ENCODE assay signal across 27 cellular contexts in genomic region chr4:60590116-60590515, GRCh38.
"Had no signal": no experiment of that assay in that cellular context is flagged by ENCODE, and none has a peak within 500 bp of the region (broad histone marks: within the 10 kb centered on the region; RNA-seq: fewer than 3 reads in every experiment).

No MANE protein-coding gene starts in this region.

- DNase-seq: stimulated activated CD4-positive, alpha-beta T cell treated with anti-CD3 and anti-CD28 coated beads, Interleukin-2, amount 100 ng/mL, for 48 hours; stimulated activated CD4-positive, alpha-beta T cell treated with anti-CD3 and anti-CD28 coated beads, Interleukin-4, amount 100 ng/mL, for 1 hour; stimulated activated CD4-positive, alpha-beta T cell treated with anti-CD3 and anti-CD28 coated beads, Interleukin-4, amount 100 ng/mL, for 24 hours; stimulated activated CD4-positive, alpha-beta T cell treated with anti-CD3 and anti-CD28 coated beads, Interleukin-4, amount 100 ng/mL, for 4 hours; stimulated activated CD8-positive, alpha-beta memory T cell treated with anti-CD3 and anti-CD28 coated beads, Interleukin-4, amount 100 ng/mL, for 48 hours; stimulated activated naive B cell treated with anti-CD40 and anti-IgM and Interleukin-4, amounts not matched to agents 10 μg/mL and 1 μg/mL and 100 μg/mL, for 72 hours; stimulated activated naive CD4-positive, alpha-beta T cell; stimulated activated naive CD4-positive, alpha-beta T cell treated with Interleukin-2 at 50 U/mL for 16 hours; stimulated activated naive CD8-positive, alpha-beta T cell treated with anti-CD3 and anti-CD28 coated beads, Interleukin-15, amount 100 ng/mL, for 72 hours; stimulated activated naive CD8-positive, alpha-beta T cell treated with anti-CD3 and anti-CD28 coated beads, Interleukin-15, Interleukin-2, amounts not matched to agents 100 U/mL and 50 U/mL, for 24 hours; stomach; substantia nigra; testis; thyroid gland; tibial artery; transverse colon; trophoblast cell; upper lobe of left lung; upper lobe of right lung; uterus had no signal

- FAIRE-seq: urothelium cell line had no signal

- H3K9me3 ChIP-seq: stomach, suprapubic skin, testis, thoracic aorta, thyroid gland, tibial artery, tibial nerve, transverse colon, upper lobe of left lung, upper lobe of right lung, uterus, vagina had no signal

- H3K27me3 ChIP-seq: stomach, suprapubic skin, testis, thyroid gland, tibial artery, tibial nerve, transverse colon, upper lobe of left lung, upper lobe of right lung, uterus, vagina had no signal

- H3K27ac ChIP-seq: stomach, suprapubic skin, testis, thoracic aorta, thyroid gland, tibial artery, tibial nerve, transverse colon, upper lobe of left lung, upper lobe of right lung, uterus, vagina had no signal

- H3K4me3 ChIP-seq: stomach, suprapubic skin, testis, thoracic aorta, thyroid gland, tibial artery, tibial nerve, transverse colon, upper lobe of left lung, upper lobe of right lung, uterus, vagina had no signal

- ATAC-seq: stimulated activated effector memory CD8-positive, alpha-beta T cell treated with anti-CD3 and anti-CD28 coated beads, Interleukin-12 subunit alpha, Interleukin-12 subunit beta, amount 100 ng/mL, for 72 hours; stimulated activated memory B cell treated with anti-CD40 and anti-IgM and Interleukin-4, amounts not matched to agents 10 μg/mL and 1 μg/mL and 100 μg/mL, for 72 hours; stimulated activated naive B cell treated with anti-CD40 and anti-IgM and Interleukin-4, amounts not matched to agents 10 μg/mL and 1 μg/mL and 100 μg/mL, for 72 hours; stimulated activated naive CD8-positive, alpha-beta T cell treated with anti-CD3 and anti-CD28 coated beads, Interleukin-15, amount 100 ng/mL, for 72 hours; stimulated activated naive CD8-positive, alpha-beta T cell treated with anti-CD3 and anti-CD28 coated beads, Interleukin-15, Interleukin-2, amounts not matched to agents 100 U/mL and 50 U/mL, for 24 hours; upper lobe of right lung had no signal

- H3K36me3 ChIP-seq: stomach, suprapubic skin, thoracic aorta, thyroid gland, tibial artery, tibial nerve, transverse colon, upper lobe of left lung, upper lobe of right lung, uterus, vagina had no signal

- H3K4me1 ChIP-seq: stomach, suprapubic skin, testis, thyroid gland, tibial artery, tibial nerve, transverse colon, upper lobe of left lung, upper lobe of right lung, uterus, vagina had no signal
